Comparison of ENCODE assay signal across 8 cellular contexts in the genomic region with DNA sequence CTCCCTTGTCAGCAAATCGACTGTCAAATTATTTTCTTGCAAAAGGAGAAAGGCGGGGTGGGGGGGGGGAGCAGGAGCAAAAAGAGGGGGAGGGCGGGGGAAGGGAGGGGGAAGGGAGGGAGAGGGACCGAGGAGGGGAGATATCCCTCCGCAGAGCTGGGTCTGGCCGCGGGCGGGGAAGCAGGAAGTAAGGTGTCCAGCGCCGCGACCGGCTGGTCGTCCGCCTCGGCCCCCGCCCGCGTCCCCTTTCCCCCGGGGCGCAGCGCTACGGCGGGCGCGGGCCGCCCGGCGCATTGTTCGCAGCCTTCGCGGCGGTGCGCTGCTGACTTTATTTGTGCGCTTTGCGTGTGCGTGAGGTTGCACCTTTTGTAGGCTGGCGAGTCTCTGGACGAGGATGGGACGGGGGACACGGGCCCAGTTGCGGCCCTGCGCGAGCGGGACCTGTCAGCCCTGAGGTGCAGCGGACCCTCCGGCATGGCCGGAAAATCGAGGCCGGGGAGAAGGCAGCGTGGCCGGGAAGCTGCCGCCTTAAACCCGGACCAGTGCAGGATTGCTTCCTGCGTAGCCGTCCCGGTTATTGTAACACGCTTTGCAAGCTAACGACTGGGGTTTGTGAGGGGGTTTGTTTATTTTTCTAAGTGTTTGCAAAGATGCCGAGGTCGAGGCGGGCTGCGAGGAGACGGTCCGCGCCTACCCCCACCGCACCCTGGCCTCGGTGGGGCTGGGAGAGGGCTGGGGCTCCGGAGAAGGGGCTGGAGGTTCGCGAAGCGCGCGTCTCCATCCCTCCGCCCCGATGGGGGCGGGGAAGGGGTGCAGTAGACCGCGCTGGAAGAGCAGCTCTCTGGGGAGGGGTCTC. TPM values are rescaled to one million over a fixed set of nuclear protein-coding genes. Genes with fewer than 3 reads are reported as not detected.
A peak's percentile ranks its signal among the peaks of the same experiment; 100 is the strongest.
DNase-seq lines count a peak whose midpoint lies in the region; ATAC-seq lines count a peak whose summit lies in the region.

No MANE protein-coding gene starts in this region.

- ATAC-seq in HG02885 (IDR thresholded peaks at IDR 0.05; ENCODE audit: poor library complexity, unreplicated experiment) (peak; percentile 40), left lobe of liver (peak; percentile 43)

- DNase-seq in NCI-H2107 (lab: John Stamatoyannopoulos, UW) (peak; percentile 60), NCI-H2107 treated with DMSO at 0.1 percent for 48 hours (lab: John Stamatoyannopoulos, UW; ENCODE audit: unreplicated experiment) (no peak), NCI-H2196 treated with DMSO at 0.1 percent for 48 hours (lab: John Stamatoyannopoulos, UW; ENCODE audit: unreplicated experiment) (peak; percentile 62), dedifferentiated amniotic fluid mesenchymal stem cell (ENCODE audit: extremely low spot score) (peak; percentile 40), left lobe of liver (ENCODE audit: low spot score) (peak; percentile 53)
- peak; percentile 28 for DNase-seq in activated CD4-positive, alpha-beta T cell treated with anti-CD3 and anti-CD28 coated beads for 1 hour
- DNase-seq in stimulated activated CD4-positive, alpha-beta T cell treated with anti-CD3 and anti-CD28 coated beads, TNF-alpha, amount 100 ng/mL, for 24 hours (ENCODE audit: low read depth in 3 of 3), result peak in 2 of 3 experiments; percentile 31 to 45

RNA-seq across cellular contexts. Expression of a gene that starts 0.7 kb away (rescaled TPM):
- total RNA-seq in left lobe of liver, result 0.58 TPM
